In genomic region chr2:185821467-185821866, GRCh38 we compare ENCODE assay signal across 5 cellular contexts.
"Had no signal": no experiment of that assay in that cellular context is flagged by ENCODE, and none has a peak within 500 bp of the region (broad histone marks: within the 10 kb centered on the region; RNA-seq: fewer than 3 reads in every experiment).

No MANE protein-coding gene starts in this region.

- H3K4me3 Mint-ChIP-seq: GM23338, H9, IgD-negative memory B cell had no signal

- H3K27me3 Mint-ChIP-seq: IgD-negative memory B cell had no signal

- H3K4me1 Mint-ChIP-seq: GM23338, H9, IgD-negative memory B cell had no signal

- H3K27ac Mint-ChIP-seq: GM23338, H9, IgD-negative memory B cell had no signal

- H3K36me3 Mint-ChIP-seq: IgD-negative memory B cell had no signal

- DNase-seq: H9, HCEC 1CT, KBM-7 had no signal

- H3K4me3 ChIP-seq: GM23338 had no signal

- ATAC-seq: GM23338 had no signal

- H3K9me3 Mint-ChIP-seq: GM23338 had no signal
